3 cellular contexts compared by ENCODE assay signal in the genomic region with DNA sequence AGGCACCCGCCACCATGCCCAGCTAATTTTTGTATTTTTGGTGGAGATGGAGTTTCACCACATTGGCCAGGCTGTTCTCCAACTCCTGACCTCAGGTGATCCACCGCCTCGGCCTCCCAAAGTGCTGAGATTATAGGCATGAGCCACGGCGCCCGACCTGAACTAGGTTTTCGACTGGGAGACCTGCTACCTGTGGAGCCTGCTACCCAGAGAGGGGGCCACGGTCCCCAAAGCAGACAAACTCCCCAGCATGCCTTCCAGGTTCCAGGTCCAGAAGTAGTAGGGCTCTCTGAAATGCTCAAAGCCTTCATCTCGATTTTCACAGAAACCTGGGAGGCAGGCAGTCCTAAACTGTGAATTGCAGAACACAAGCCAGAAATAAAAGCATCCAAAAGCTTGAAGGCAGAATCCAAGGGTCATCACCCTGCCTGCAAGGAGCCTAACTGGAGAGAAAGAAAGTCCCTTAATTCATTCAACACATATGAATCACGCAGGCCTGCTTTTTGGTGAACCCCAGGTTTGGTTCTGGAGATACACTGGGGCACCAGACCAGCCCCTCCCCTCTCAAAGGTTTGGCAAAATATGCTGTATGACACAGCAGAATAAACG.
TF ChIP-seq lines count a peak whose summit lies in the region.

No MANE protein-coding gene starts in this region.

TF ChIP-seq in SK-N-SH, 30 proteins besides CTCF, POLR2A, EP300 and RAD21 (continued from another document):
- TF ChIP-seq, protein P1, sequence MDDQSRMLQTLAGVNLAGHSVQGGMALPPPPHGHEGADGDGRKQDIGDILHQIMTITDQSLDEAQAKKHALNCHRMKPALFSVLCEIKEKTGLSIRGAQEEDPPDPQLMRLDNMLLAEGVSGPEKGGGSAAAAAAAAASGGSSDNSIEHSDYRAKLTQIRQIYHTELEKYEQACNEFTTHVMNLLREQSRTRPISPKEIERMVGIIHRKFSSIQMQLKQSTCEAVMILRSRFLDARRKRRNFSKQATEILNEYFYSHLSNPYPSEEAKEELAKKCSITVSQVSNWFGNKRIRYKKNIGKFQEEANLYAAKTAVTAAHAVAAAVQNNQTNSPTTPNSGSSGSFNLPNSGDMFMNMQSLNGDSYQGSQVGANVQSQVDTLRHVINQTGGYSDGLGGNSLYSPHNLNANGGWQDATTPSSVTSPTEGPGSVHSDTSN (IDR thresholded peaks at IDR 0.05), result no peak
- TF ChIP-seq RXRA (IDR thresholded peaks at IDR 0.05; ENCODE audit: borderline replicate concordance, low read depth) (no peak), FOXJ3 (CRISPR knock-in tag; IDR thresholded peaks at IDR 0.05) (no peak), GABPA (IDR thresholded peaks at IDR 0.05; ENCODE audit: low read depth) (no peak), MEF2A (IDR thresholded peaks at IDR 0.05; ENCODE audit: borderline replicate concordance, low read depth) (no peak), GATA2 (CRISPR knock-in tag; IDR thresholded peaks at IDR 0.05) (no peak)

TF ChIP-seq in SK-N-SH treated with all-trans-retinoic acid at 6 μM for 48 hours, 23 proteins besides CTCF, POLR2A, EP300 and RAD21 (continued from another document):
- TF ChIP-seq, protein P2, sequence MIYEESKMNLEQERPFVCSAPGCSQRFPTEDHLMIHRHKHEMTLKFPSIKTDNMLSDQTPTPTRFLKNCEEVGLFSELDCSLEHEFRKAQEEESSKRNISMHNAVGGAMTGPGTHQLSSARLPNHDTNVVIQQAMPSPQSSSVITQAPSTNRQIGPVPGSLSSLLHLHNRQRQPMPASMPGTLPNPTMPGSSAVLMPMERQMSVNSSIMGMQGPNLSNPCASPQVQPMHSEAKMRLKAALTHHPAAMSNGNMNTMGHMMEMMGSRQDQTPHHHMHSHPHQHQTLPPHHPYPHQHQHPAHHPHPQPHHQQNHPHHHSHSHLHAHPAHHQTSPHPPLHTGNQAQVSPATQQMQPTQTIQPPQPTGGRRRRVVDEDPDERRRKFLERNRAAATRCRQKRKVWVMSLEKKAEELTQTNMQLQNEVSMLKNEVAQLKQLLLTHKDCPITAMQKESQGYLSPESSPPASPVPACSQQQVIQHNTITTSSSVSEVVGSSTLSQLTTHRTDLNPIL (CRISPR knock-in tag; IDR thresholded peaks at IDR 0.05; ENCODE audit: low read depth), result no peak
- no peak for TF ChIP-seq PPARA (CRISPR knock-in tag; IDR thresholded peaks at IDR 0.05; ENCODE audit: borderline replicate concordance)
TF ChIP-seq in SK-N-SH treated with all-trans-retinoic acid at 6 μM for 48 hours: peak in this region for 0.

TF ChIP-seq in HepG2, 621 proteins besides CTCF, POLR2A, EP300 and RAD21 (continued from another document):
- TF ChIP-seq ZNF629 (CRISPR knock-in tag; conservative IDR thresholded peaks at IDR 0.05) (no peak), SALL1 (CRISPR knock-in tag; IDR thresholded peaks at IDR 0.05) (no peak), SOX13 (IDR thresholded peaks at IDR 0.05) (no peak), SOX13 (CRISPR knock-in tag; conservative IDR thresholded peaks at IDR 0.05 in 1 of 2, IDR thresholded peaks at IDR 0.05 in 1 of 2) (no peak), SMAD1 (CRISPR knock-in tag; IDR thresholded peaks at IDR 0.05; ENCODE audit: borderline replicate concordance, low read depth) (no peak), HNF4A (CRISPR knock-in tag; IDR thresholded peaks at IDR 0.05) (no peak), DR1 (CRISPR knock-in tag; IDR thresholded peaks at IDR 0.05) (peak; percentile 4; the same call in 1 of the 2 replicates), ZFY (CRISPR knock-in tag; IDR thresholded peaks at IDR 0.05) (no peak), FOXA3 (CRISPR knock-in tag; IDR thresholded peaks at IDR 0.05) (no peak), ZFAT (CRISPR knock-in tag; conservative IDR thresholded peaks at IDR 0.05) (no peak), ZNF772 (CRISPR knock-in tag; IDR thresholded peaks at IDR 0.05) (0 out of 2 replicates have a peak, but pooled peaks have one; percentile 42), NR2F2 (IDR thresholded peaks at IDR 0.05; ENCODE audit: borderline replicate concordance, low read depth) (no peak), JUN (CRISPR knock-in tag; IDR thresholded peaks at IDR 0.05) (no peak), ZMAT3 (CRISPR knock-in tag; conservative IDR thresholded peaks at IDR 0.05) (no peak), ZNF260 (CRISPR knock-in tag; IDR thresholded peaks at IDR 0.05; ENCODE audit: borderline replicate concordance, low read depth) (no peak), ZNF430 (CRISPR knock-in tag; IDR thresholded peaks at IDR 0.05) (0 out of 2 replicates have a peak, but pooled peaks have one; percentile 48), ELF1 (CRISPR knock-in tag; IDR thresholded peaks at IDR 0.05) (no peak), NCOA2 (CRISPR knock-in tag; IDR thresholded peaks at IDR 0.05) (no peak), SNAPC2 (CRISPR knock-in tag; IDR thresholded peaks at IDR 0.05) (no peak), ZBTB1 (CRISPR knock-in tag; IDR thresholded peaks at IDR 0.05; ENCODE audit: borderline replicate concordance) (no peak), ZNF235 (CRISPR knock-in tag; IDR thresholded peaks at IDR 0.05; ENCODE audit: borderline replicate concordance) (no peak), ZNF790 (CRISPR knock-in tag; IDR thresholded peaks at IDR 0.05; ENCODE audit: borderline replicate concordance) (no peak), MEF2D (CRISPR knock-in tag; IDR thresholded peaks at IDR 0.05) (peak; percentile 35; the same call in 1 of the 2 replicates), NFRKB (IDR thresholded peaks at IDR 0.05) (no peak), ZNF17 (CRISPR knock-in tag; IDR thresholded peaks at IDR 0.05) (no peak), ZNF605 (CRISPR knock-in tag; IDR thresholded peaks at IDR 0.05) (peak; percentile 70; the same call in 1 of the 2 replicates), NFIB (CRISPR knock-in tag; IDR thresholded peaks at IDR 0.05; ENCODE audit: borderline replicate concordance) (no peak), ZBTB38 (CRISPR knock-in tag; IDR thresholded peaks at IDR 0.05) (peak; percentile 7; the same call in 1 of the 2 replicates), ZNF777 (CRISPR knock-in tag; IDR thresholded peaks at IDR 0.05) (no peak; the same call in 1 of the 2 replicates), ZNF589 (CRISPR knock-in tag; conservative IDR thresholded peaks at IDR 0.05) (no peak), ARHGAP35 (CRISPR knock-in tag; IDR thresholded peaks at IDR 0.05; ENCODE audit: borderline replicate concordance) (no peak), SP4 (CRISPR knock-in tag; IDR thresholded peaks at IDR 0.05) (no peak), ZNF607 (CRISPR knock-in tag; IDR thresholded peaks at IDR 0.05; ENCODE audit: borderline replicate concordance) (no peak)
- TF ChIP-seq, protein P3, sequence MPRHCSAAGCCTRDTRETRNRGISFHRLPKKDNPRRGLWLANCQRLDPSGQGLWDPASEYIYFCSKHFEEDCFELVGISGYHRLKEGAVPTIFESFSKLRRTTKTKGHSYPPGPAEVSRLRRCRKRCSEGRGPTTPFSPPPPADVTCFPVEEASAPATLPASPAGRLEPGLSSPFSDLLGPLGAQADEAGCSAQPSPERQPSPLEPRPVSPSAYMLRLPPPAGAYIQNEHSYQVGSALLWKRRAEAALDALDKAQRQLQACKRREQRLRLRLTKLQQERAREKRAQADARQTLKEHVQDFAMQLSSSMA (CRISPR knock-in tag; IDR thresholded peaks at IDR 0.05), result no peak
- TF ChIP-seq, protein P4, sequence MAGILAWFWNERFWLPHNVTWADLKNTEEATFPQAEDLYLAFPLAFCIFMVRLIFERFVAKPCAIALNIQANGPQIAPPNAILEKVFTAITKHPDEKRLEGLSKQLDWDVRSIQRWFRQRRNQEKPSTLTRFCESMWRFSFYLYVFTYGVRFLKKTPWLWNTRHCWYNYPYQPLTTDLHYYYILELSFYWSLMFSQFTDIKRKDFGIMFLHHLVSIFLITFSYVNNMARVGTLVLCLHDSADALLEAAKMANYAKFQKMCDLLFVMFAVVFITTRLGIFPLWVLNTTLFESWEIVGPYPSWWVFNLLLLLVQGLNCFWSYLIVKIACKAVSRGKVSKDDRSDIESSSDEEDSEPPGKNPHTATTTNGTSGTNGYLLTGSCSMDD (CRISPR knock-in tag; IDR thresholded peaks at IDR 0.05), result 0 out of 2 replicates have a peak, but pooled peaks have one; percentile 45
- TF ChIP-seq, protein P5, sequence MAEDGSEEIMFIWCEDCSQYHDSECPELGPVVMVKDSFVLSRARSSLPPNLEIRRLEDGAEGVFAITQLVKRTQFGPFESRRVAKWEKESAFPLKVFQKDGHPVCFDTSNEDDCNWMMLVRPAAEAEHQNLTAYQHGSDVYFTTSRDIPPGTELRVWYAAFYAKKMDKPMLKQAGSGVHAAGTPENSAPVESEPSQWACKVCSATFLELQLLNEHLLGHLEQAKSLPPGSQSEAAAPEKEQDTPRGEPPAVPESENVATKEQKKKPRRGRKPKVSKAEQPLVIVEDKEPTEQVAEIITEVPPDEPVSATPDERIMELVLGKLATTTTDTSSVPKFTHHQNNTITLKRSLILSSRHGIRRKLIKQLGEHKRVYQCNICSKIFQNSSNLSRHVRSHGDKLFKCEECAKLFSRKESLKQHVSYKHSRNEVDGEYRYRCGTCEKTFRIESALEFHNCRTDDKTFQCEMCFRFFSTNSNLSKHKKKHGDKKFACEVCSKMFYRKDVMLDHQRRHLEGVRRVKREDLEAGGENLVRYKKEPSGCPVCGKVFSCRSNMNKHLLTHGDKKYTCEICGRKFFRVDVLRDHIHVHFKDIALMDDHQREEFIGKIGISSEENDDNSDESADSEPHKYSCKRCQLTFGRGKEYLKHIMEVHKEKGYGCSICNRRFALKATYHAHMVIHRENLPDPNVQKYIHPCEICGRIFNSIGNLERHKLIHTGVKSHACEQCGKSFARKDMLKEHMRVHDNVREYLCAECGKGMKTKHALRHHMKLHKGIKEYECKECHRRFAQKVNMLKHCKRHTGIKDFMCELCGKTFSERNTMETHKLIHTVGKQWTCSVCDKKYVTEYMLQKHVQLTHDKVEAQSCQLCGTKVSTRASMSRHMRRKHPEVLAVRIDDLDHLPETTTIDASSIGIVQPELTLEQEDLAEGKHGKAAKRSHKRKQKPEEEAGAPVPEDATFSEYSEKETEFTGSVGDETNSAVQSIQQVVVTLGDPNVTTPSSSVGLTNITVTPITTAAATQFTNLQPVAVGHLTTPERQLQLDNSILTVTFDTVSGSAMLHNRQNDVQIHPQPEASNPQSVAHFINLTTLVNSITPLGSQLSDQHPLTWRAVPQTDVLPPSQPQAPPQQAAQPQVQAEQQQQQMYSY (CRISPR knock-in tag; IDR thresholded peaks at IDR 0.05), result no peak
- TF ChIP-seq, protein P6, sequence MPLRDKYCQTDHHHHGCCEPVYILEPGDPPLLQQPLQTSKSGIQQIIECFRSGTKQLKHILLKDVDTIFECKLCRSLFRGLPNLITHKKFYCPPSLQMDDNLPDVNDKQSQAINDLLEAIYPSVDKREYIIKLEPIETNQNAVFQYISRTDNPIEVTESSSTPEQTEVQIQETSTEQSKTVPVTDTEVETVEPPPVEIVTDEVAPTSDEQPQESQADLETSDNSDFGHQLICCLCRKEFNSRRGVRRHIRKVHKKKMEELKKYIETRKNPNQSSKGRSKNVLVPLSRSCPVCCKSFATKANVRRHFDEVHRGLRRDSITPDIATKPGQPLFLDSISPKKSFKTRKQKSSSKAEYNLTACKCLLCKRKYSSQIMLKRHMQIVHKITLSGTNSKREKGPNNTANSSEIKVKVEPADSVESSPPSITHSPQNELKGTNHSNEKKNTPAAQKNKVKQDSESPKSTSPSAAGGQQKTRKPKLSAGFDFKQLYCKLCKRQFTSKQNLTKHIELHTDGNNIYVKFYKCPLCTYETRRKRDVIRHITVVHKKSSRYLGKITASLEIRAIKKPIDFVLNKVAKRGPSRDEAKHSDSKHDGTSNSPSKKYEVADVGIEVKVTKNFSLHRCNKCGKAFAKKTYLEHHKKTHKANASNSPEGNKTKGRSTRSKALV (CRISPR knock-in tag; IDR thresholded peaks at IDR 0.05), result no peak
- TF ChIP-seq, protein P7, sequence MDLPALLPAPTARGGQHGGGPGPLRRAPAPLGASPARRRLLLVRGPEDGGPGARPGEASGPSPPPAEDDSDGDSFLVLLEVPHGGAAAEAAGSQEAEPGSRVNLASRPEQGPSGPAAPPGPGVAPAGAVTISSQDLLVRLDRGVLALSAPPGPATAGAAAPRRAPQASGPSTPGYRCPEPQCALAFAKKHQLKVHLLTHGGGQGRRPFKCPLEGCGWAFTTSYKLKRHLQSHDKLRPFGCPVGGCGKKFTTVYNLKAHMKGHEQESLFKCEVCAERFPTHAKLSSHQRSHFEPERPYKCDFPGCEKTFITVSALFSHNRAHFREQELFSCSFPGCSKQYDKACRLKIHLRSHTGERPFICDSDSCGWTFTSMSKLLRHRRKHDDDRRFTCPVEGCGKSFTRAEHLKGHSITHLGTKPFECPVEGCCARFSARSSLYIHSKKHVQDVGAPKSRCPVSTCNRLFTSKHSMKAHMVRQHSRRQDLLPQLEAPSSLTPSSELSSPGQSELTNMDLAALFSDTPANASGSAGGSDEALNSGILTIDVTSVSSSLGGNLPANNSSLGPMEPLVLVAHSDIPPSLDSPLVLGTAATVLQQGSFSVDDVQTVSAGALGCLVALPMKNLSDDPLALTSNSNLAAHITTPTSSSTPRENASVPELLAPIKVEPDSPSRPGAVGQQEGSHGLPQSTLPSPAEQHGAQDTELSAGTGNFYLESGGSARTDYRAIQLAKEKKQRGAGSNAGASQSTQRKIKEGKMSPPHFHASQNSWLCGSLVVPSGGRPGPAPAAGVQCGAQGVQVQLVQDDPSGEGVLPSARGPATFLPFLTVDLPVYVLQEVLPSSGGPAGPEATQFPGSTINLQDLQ (CRISPR knock-in tag; IDR thresholded peaks at IDR 0.05), result no peak
- TF ChIP-seq, protein P8, sequence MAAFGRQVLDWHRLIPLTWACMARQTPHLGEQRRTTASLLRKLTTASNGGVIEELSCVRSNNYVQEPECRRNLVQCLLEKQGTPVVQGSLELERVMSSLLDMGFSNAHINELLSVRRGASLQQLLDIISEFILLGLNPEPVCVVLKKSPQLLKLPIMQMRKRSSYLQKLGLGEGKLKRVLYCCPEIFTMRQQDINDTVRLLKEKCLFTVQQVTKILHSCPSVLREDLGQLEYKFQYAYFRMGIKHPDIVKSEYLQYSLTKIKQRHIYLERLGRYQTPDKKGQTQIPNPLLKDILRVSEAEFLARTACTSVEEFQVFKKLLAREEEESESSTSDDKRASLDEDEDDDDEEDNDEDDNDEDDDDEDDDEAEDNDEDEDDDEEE (CRISPR knock-in tag; IDR thresholded peaks at IDR 0.05), result 0 out of 2 replicates have a peak, but pooled peaks have one; percentile 43
